ENCODE assay signal across 14 cellular contexts in the genomic region with DNA sequence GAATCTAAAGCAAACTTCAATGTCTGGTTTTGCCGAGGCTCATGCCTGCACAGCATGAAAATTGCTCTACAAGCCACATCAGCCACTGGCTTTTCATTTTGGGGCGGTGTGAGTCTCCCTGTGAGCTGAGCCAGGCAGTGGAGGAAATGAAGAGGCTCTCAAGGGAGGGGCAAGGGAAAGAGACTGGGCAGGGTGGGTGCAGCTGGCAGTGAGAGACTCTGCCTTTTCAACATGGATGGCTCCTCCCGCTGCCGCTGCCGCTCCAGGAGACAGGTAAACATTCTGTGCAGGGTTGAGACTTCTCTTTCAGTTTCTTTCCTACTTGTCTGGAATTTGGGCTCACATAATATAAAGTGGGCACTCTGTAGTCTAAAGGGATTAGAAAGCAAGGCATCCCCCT. TPM values are rescaled to one million over a fixed set of nuclear protein-coding genes. Genes with fewer than 3 reads are reported as not detected.
DNase-seq lines count a peak whose midpoint lies in the region; ATAC-seq, FAIRE-seq and TF ChIP-seq lines count a peak whose summit lies in the region.
"Had no signal": no experiment of that assay in that cellular context is flagged by ENCODE, and none has a peak within 500 bp of the region (broad histone marks: within the 10 kb centered on the region; RNA-seq: fewer than 3 reads in every experiment).

No MANE protein-coding gene starts in this region.

- no peak overlapping the region for H3K4me3 Mint-ChIP-seq in activated CD4-positive, alpha-beta memory T cell treated with anti-CD3 and anti-CD28 coated beads, Interleukin-2, amount 10 ng/mL, durations not matched to agents 7 days and 5 days

- CTCF ChIA-PET in PC-9 (lab: Charles Lee) = no interaction called here
- CTCF ChIA-PET in activated CD4-positive, alpha-beta memory T cell treated with anti-CD3 and anti-CD28 coated beads, Interleukin-2, amount 10 ng/mL, durations not matched to agents 7 days and 5 days (lab: Charles Lee) = interaction anchor here (8.5 kb wide), 1 partner anchor 71 kb away, joined by 181 read pairs; no protein-coding TSS in a partner anchor

- no peak for TF ChIP-seq CTCF in Peyer's patch (IDR thresholded peaks at IDR 0.05)
- no peak for TF ChIP-seq CTCF in PC-9 (conservative IDR thresholded peaks at IDR 0.05)

- no peaks in the 10 kb centered on the region for H3K36me3 Mint-ChIP-seq in activated CD4-positive, alpha-beta memory T cell treated with anti-CD3 and anti-CD28 coated beads, Interleukin-2, amount 10 ng/mL, durations not matched to agents 7 days and 5 days (ENCODE audit: low read depth)

- DNase-seq in DMS79 (lab: John Stamatoyannopoulos, UW) (peak; percentile 44), Kasumi-1 (lab: John Stamatoyannopoulos, UW) (peak; percentile 40 to 66), Peyer's patch (peak; percentile 54 to 75 (median 71)), PC-9 (no peak), H54 (ENCODE audit: insufficient read length, low spot score) (no peak)
- no peak for DNase-seq in activated CD4-positive, alpha-beta memory T cell treated with anti-CD3 and anti-CD28 coated beads, Interleukin-2, amount 10 ng/mL, durations not matched to agents 7 days and 5 days
- DNase-seq: activated T-cell treated with anti-CD3 and anti-CD28 coated beads for 4 hours; central memory CD4-positive, alpha-beta T cell; foreskin melanocyte; left ventricle myocardium superior; NCI-H226 had no signal

- H3K27ac Mint-ChIP-seq in activated CD4-positive, alpha-beta memory T cell treated with anti-CD3 and anti-CD28 coated beads, Interleukin-2, amount 10 ng/mL, durations not matched to agents 7 days and 5 days = no peak overlapping the region

- H3K4me1 ChIP-seq in Peyer's patch (peaks cover 0 to 14% (median 4%) of the 10 kb centered on the region in 4 donors), mucosa of stomach (ENCODE audit: control insufficient read depth, insufficient read depth, low read length) (peaks cover 5% of the 10 kb centered on the region), PC-9 (replicated peaks; ENCODE audit: insufficient read depth) (peaks cover 5% of the 10 kb centered on the region; the same call in 1 of the 2 replicates)

- H3K27me3 ChIP-seq in Peyer's patch = no peaks in the 10 kb centered on the region
- H3K27me3 ChIP-seq in mucosa of stomach (ENCODE audit: control insufficient read depth, insufficient read depth, low read length) = no peaks in the 10 kb centered on the region
- H3K27me3 ChIP-seq in PC-9 (ENCODE audit: insufficient read depth, low read depth) = no peaks in the 10 kb centered on the region
- H3K27me3 ChIP-seq: right atrium auricular region had no signal

- H3K36me3 ChIP-seq in Peyer's patch = no peaks in the 10 kb centered on the region
- no peaks in the 10 kb centered on the region for H3K36me3 ChIP-seq in mucosa of stomach (ENCODE audit: control insufficient read depth, insufficient read depth, low read length)
- no peaks in the 10 kb centered on the region for H3K36me3 ChIP-seq in PC-9 (ENCODE audit: low read depth)
- H3K36me3 ChIP-seq: right atrium auricular region had no signal

- no peak overlapping the region for H2AFZ ChIP-seq in PC-9

- FAIRE-seq in H54 (lab: Jason Lieb, UNC) = no peak

- peaks cover 34% of the 10 kb centered on the region for H3K27me3 Mint-ChIP-seq in activated CD4-positive, alpha-beta memory T cell treated with anti-CD3 and anti-CD28 coated beads, Interleukin-2, amount 10 ng/mL, durations not matched to agents 7 days and 5 days

- ATAC-seq in HG03139 (IDR thresholded peaks at IDR 0.05; ENCODE audit: unreplicated experiment) = no peak
- ATAC-seq: left ventricle myocardium superior had no signal

- H3K79me2 ChIP-seq in PC-9 (ENCODE audit: low read depth) = no peaks in the 10 kb centered on the region

- POLR2A ChIA-PET in PC-9 (lab: Charles Lee; ENCODE audit: unreplicated experiment) = no interaction called here
- POLR2A ChIA-PET in activated CD4-positive, alpha-beta memory T cell treated with anti-CD3 and anti-CD28 coated beads, Interleukin-2, amount 10 ng/mL, durations not matched to agents 7 days and 5 days (lab: Charles Lee) = no interaction called here

- no peaks in the 10 kb centered on the region; the same call in 1 of the 2 replicates for H3F3A ChIP-seq in PC-9 (ENCODE audit: insufficient read depth, low read depth)

- H3K27ac ChIP-seq in Peyer's patch = peak overlapping the region in 2 of 4 donors; percentile 46 to 75
- H3K27ac ChIP-seq in PC-9 = no peak overlapping the region
- H3K27ac ChIP-seq: right atrium auricular region had no signal

- peak overlapping the region; percentile 46 for H3K9ac ChIP-seq in mucosa of stomach (ENCODE audit: low read length)

- no peaks in the 10 kb centered on the region for H3K9me2 ChIP-seq in PC-9 (ENCODE audit: insufficient read depth)

- no TSS peak for BruUV-seq in PC-9 (replicated peaks; lab: Mats Ljungman, UMichigan)

- intact Hi-C loops in PC-9 (cut with micrococcal nuclease; ENCODE audit: unreplicated experiment) = no loop called here

- no peak for TF ChIP-seq POLR2A in Peyer's patch (IDR thresholded peaks at IDR 0.05)
- no peak for TF ChIP-seq POLR2A in H54 (IDR thresholded peaks at IDR 0.05; ENCODE audit: low read depth, low read length)

- no peak overlapping the region for H3K4me2 ChIP-seq in PC-9

- H3K9me3 Mint-ChIP-seq in activated CD4-positive, alpha-beta memory T cell treated with anti-CD3 and anti-CD28 coated beads, Interleukin-2, amount 10 ng/mL, durations not matched to agents 7 days and 5 days = no peaks in the 10 kb centered on the region

- H4K20me1 ChIP-seq in PC-9 (ENCODE audit: insufficient read depth) = no peaks in the 10 kb centered on the region

- no peaks in the 10 kb centered on the region for H3K9me3 ChIP-seq in Peyer's patch
- no peaks in the 10 kb centered on the region for H3K9me3 ChIP-seq in mucosa of stomach (ENCODE audit: control insufficient read depth, low read length)
- no peaks in the 10 kb centered on the region for H3K9me3 ChIP-seq in PC-9 (ENCODE audit: insufficient read depth, low read depth)
- H3K9me3 ChIP-seq: right atrium auricular region had no signal

- H3K4me1 Mint-ChIP-seq in activated CD4-positive, alpha-beta memory T cell treated with anti-CD3 and anti-CD28 coated beads, Interleukin-2, amount 10 ng/mL, durations not matched to agents 7 days and 5 days = peaks cover 21% of the 10 kb centered on the region

- H3K4me3 ChIP-seq in Peyer's patch = peak overlapping the region in 2 of 4 donors; percentile 32 to 41
- H3K4me3 ChIP-seq in mucosa of stomach (ENCODE audit: low read length) = no peak overlapping the region
- no peak overlapping the region for H3K4me3 ChIP-seq in PC-9
- H3K4me3 ChIP-seq: right atrium auricular region had no signal

RNA-seq across cellular contexts. Expression of gene CTSE, which starts 11.3 kb away (rescaled TPM):
- total RNA-seq in Peyer's patch = 1 to 10 TPM in 3 of 4 donors, not detected in 1; 3.6 to 8.1 (median 3.6) TPM
- total RNA-seq in PC-9 (2021) = 0.65 and 1.2 TPM in 2 replicates
- total RNA-seq in activated CD4-positive, alpha-beta memory T cell treated with anti-CD3 and anti-CD28 coated beads, Interleukin-2, amount 10 ng/mL, durations not matched to agents 7 days and 5 days = not detected

RNA-seq across cellular contexts. Expression of gene RHEX, which starts 17.9 kb away (rescaled TPM):
- total RNA-seq in Peyer's patch = 10 to 100 TPM in 1 of 4 donors, 1 to 10 TPM in 3; 1.1 to 28.1 (median 3.5) TPM
- not detected in 2 replicates for total RNA-seq in PC-9 (2021)
- total RNA-seq in activated CD4-positive, alpha-beta memory T cell treated with anti-CD3 and anti-CD28 coated beads, Interleukin-2, amount 10 ng/mL, durations not matched to agents 7 days and 5 days = not detected
- total RNA-seq: right atrium auricular region had no signal

RNA-seq across cellular contexts. Expression of gene RAB7B, which starts 31.8 kb away (rescaled TPM):
- total RNA-seq in Peyer's patch = under 1 TPM in 3 of 4 donors, not detected in 1; 0.35 to 0.47 (median 0.40) TPM
- total RNA-seq in PC-9 (2021) = not detected in 2 replicates
- total RNA-seq in activated CD4-positive, alpha-beta memory T cell treated with anti-CD3 and anti-CD28 coated beads, Interleukin-2, amount 10 ng/mL, durations not matched to agents 7 days and 5 days = not detected

Comparison
In these comparisons a context has a peak if more than half of its experiments do, and no peak if none do; other contexts are left out.
1. DNase-seq: peak in DMS79 (single experiment), Kasumi-1 (2 of 2) and Peyer's patch (3 of 3); none in PC-9 (0 of 2), H54 (single experiment) and activated CD4-positive, alpha-beta memory T cell treated with anti-CD3 and anti-CD28 coated beads, Interleukin-2, amount 10 ng/mL, durations not matched to agents 7 days and 5 days (single experiment).